24 cellular contexts compared by ENCODE assay signal in genomic region chr6:166310634-166311033, GRCh38. TPM values are rescaled to one million over a fixed set of nuclear protein-coding genes. Genes with fewer than 3 reads are reported as not detected.
"Had no signal": no experiment of that assay in that cellular context is flagged by ENCODE, and none has a peak within 500 bp of the region (broad histone marks: within the 10 kb centered on the region; RNA-seq: fewer than 3 reads in every experiment).

No MANE protein-coding gene starts in this region.

- H2AFZ ChIP-seq: parathyroid adenoma had no signal

- H3K9ac ChIP-seq: parathyroid adenoma had no signal

- FAIRE-seq: kidney had no signal

- ATAC-seq: esophagus mucosa; gastrocnemius medialis; left lobe of liver; mucosa of descending colon; natural killer cell treated with Interleukin-12 subunit alpha and Interleukin-12 subunit beta and Interleukin-15 and Interleukin-18, amount 100 ng/mL, for 72 hours; sciatic nerve; stimulated activated memory B cell treated with anti-CD40 and anti-IgM and Interleukin-4, amounts not matched to agents 10 μg/mL and 1 μg/mL and 100 μg/mL, for 72 hours; stimulated activated naive CD8-positive, alpha-beta T cell treated with anti-CD3 and anti-CD28 coated beads, Interleukin-15, Interleukin-2, amounts not matched to agents 100 U/mL and 50 U/mL, for 24 hours had no signal

- H3K4me1 ChIP-seq: parathyroid adenoma, testis had no signal

- H3K36me3 ChIP-seq: gastrocnemius medialis, tibial artery had no signal

- DNase-seq: dorsolateral prefrontal cortex; effector CD4-positive, alpha-beta T cell; foreskin fibroblast; gastrocnemius medialis; kidney; mucosa of descending colon; naive B cell; stimulated activated CD4-positive, alpha-beta T cell treated with anti-CD3 and anti-CD28 coated beads, Interleukin-2, amount 100 ng/mL, for 24 hours; stimulated activated CD4-positive, alpha-beta T cell treated with anti-CD3 and anti-CD28 coated beads, Interleukin-4, amount 100 ng/mL, for 24 hours; stimulated activated naive CD8-positive, alpha-beta T cell treated with anti-CD3 and anti-CD28 coated beads, Interleukin-15, Interleukin-2, amounts not matched to agents 100 U/mL and 50 U/mL, for 24 hours; substantia nigra; testis; tibial artery had no signal

- H3K4me3 ChIP-seq: dorsolateral prefrontal cortex, gastrocnemius medialis, lung, mucosa of descending colon, testis, tibial artery had no signal

- H3K79me2 ChIP-seq: parathyroid adenoma had no signal

- H3K9me3 ChIP-seq: gastrocnemius medialis, mucosa of descending colon, testis, tibial artery had no signal

- H3K27ac ChIP-seq: epithelial cell of prostate, gastrocnemius medialis, parathyroid adenoma, testis, tibial artery had no signal

- H3K27me3 ChIP-seq: testis had no signal

RNA-seq across cellular contexts. Expression of gene PRR18, which starts 2.4 kb away (rescaled TPM):
- total RNA-seq: gastrocnemius medialis; glomerular endothelial cell; natural killer cell treated with Interleukin-12 subunit alpha and Interleukin-12 subunit beta and Interleukin-15 and Interleukin-18, amount 100 ng/mL, for 72 hours; osteoblast; sciatic nerve; urinary bladder had no signal
- polyA plus RNA-seq: urinary bladder had no signal
